Comparison of ENCODE assay signal across 9 cellular contexts in genomic region chr16:29738514-29738913, GRCh38. TPM values are rescaled to one million over a fixed set of nuclear protein-coding genes. Genes with fewer than 3 reads are reported as not detected.
DNase-seq lines count a peak whose midpoint lies in the region; ATAC-seq, FAIRE-seq and TF ChIP-seq lines count a peak whose summit lies in the region.
"Had no signal": no experiment of that assay in that cellular context is flagged by ENCODE, and none has a peak within 500 bp of the region (broad histone marks: within the 10 kb centered on the region; RNA-seq: fewer than 3 reads in every experiment).

No MANE protein-coding gene starts in this region.

- H3K27me3 ChIP-seq in effector memory CD4-positive, alpha-beta T cell (replicated peaks; ENCODE audit: control insufficient read depth, insufficient read depth, low read length, poor library complexity, severe bottlenecking), result no peaks in the 10 kb centered on the region
- H3K27me3 ChIP-seq in upper lobe of right lung, result no peaks in the 10 kb centered on the region
- H3K27me3 ChIP-seq in psoas muscle (ENCODE audit: insufficient read depth in 3 of 3, low read length in 2 of 3), result peaks cover 0 to 4% (median 0%) of the 10 kb centered on the region in 3 donors

- H3K36me3 ChIP-seq in effector memory CD4-positive, alpha-beta T cell (ENCODE audit: control insufficient read depth, insufficient read depth, low read length), result peaks cover 22% of the 10 kb centered on the region
- no peaks in the 10 kb centered on the region for H3K36me3 ChIP-seq in upper lobe of right lung
- no peaks in the 10 kb centered on the region for H3K36me3 ChIP-seq in psoas muscle (ENCODE audit: insufficient read depth in 1 of 2, low read depth in 1 of 2)

- no peak overlapping the region for H3K4me3 ChIP-seq in effector memory CD4-positive, alpha-beta T cell (ENCODE audit: insufficient read depth, low read depth, low read length, poor library complexity, severe bottlenecking)
- H3K4me3 ChIP-seq in upper lobe of right lung (no peak overlapping the region), psoas muscle (no peak overlapping the region)

- FAIRE-seq in D721Med (lab: Jason Lieb, UNC), result no peak

- H3K4me1 ChIP-seq in effector memory CD4-positive, alpha-beta T cell (ENCODE audit: control insufficient read depth, insufficient read depth, low read length, poor library complexity, severe bottlenecking), result peaks cover 50% of the 10 kb centered on the region
- H3K4me1 ChIP-seq in upper lobe of right lung (no peaks in the 10 kb centered on the region), psoas muscle (no peaks in the 10 kb centered on the region)

- 69 to 76% (median 69%) methylated on average over 2 of the region's 2 CpGs for WGBS in psoas muscle, 3 donors

- H3K27ac Mint-ChIP-seq in T-helper 2 cell treated with Interferon-gamma antibody and Interleukin-4, amounts not matched to agents 5 μg/mL and 100 μg/mL, for 36 hours, result peak overlapping the region; percentile 75

- H3K27ac ChIP-seq in effector memory CD4-positive, alpha-beta T cell (ENCODE audit: insufficient read depth, low read length, poor library complexity, severe bottlenecking), result peak overlapping the region; percentile 69
- no peak overlapping the region for H3K27ac ChIP-seq in upper lobe of right lung
- H3K27ac ChIP-seq in psoas muscle, result no peak overlapping the region
- H3K27ac ChIP-seq in substantia nigra (ENCODE audit: low read depth, low read length, poor library complexity, severe bottlenecking), result no peak overlapping the region

- peaks cover 40% of the 10 kb centered on the region for H3K36me3 Mint-ChIP-seq in T-helper 2 cell treated with Interferon-gamma antibody and Interleukin-4, amounts not matched to agents 5 μg/mL and 100 μg/mL, for 36 hours (ENCODE audit: low read depth)

- H3K4me3 Mint-ChIP-seq in T-helper 2 cell treated with Interferon-gamma antibody and Interleukin-4, amounts not matched to agents 5 μg/mL and 100 μg/mL, for 36 hours, result peak overlapping the region; percentile 39

- no peaks in the 10 kb centered on the region for H3K9me3 Mint-ChIP-seq in T-helper 2 cell treated with Interferon-gamma antibody and Interleukin-4, amounts not matched to agents 5 μg/mL and 100 μg/mL, for 36 hours

- no peaks in the 10 kb centered on the region for H3K27me3 Mint-ChIP-seq in T-helper 2 cell treated with Interferon-gamma antibody and Interleukin-4, amounts not matched to agents 5 μg/mL and 100 μg/mL, for 36 hours (ENCODE audit: low read depth)

- peaks cover 58% of the 10 kb centered on the region for H3K4me1 Mint-ChIP-seq in T-helper 2 cell treated with Interferon-gamma antibody and Interleukin-4, amounts not matched to agents 5 μg/mL and 100 μg/mL, for 36 hours (ENCODE audit: low read depth)

- no peak for TF ChIP-seq CTCF in upper lobe of right lung (IDR thresholded peaks at IDR 0.05)
- TF ChIP-seq CTCF in psoas muscle (IDR thresholded peaks at IDR 0.05), result no peak
- TF ChIP-seq CTCF in D721Med (IDR thresholded peaks at IDR 0.05; ENCODE audit: insufficient read depth, missing control alignments), result no peak

- H3K9me3 ChIP-seq in effector memory CD4-positive, alpha-beta T cell (ENCODE audit: control insufficient read depth, low read length), result no peaks in the 10 kb centered on the region
- H3K9me3 ChIP-seq in upper lobe of right lung (no peaks in the 10 kb centered on the region), psoas muscle (no peaks in the 10 kb centered on the region)

- intact Hi-C loops in upper lobe of right lung (cut with DNase I), result no loop called here
- intact Hi-C loops in psoas muscle (cut with DNase I), result no loop called here

- ATAC-seq in upper lobe of right lung (peak; percentile 43), psoas muscle (no peak)

- DNase-seq in activated gamma-delta T cell treated with Interleukin-2 at 50 U/mL for 16 hours, result peak; percentile 58
- no peak for DNase-seq in activated gamma-delta T cell (lab: John Stamatoyannopoulos, UW)
- peak; percentile 51 for DNase-seq in T-helper 2 cell treated with Interferon-gamma antibody and Interleukin-4, amounts not matched to agents 5 μg/mL and 100 μg/mL, for 36 hours (ENCODE audit: low spot score)
- DNase-seq in effector memory CD4-positive, alpha-beta T cell, result peak; percentile 35 to 59 (median 45)
- no peak for DNase-seq in upper lobe of right lung
- no peak for DNase-seq in psoas muscle
- DNase-seq in D721Med (ENCODE audit: insufficient read length, low spot score), result no peak
- no peak for DNase-seq in substantia nigra (lab: John Stamatoyannopoulos, UW)
- DNase-seq: glutamatergic neuron had no signal

RNA-seq across cellular contexts. Expression of gene C16orf54, which starts 7.3 kb away (rescaled TPM):
- total RNA-seq in upper lobe of right lung (7.3 TPM), psoas muscle (under 1 TPM; 0.24 to 0.57 (median 0.46) TPM)
- polyA plus RNA-seq in psoas muscle, result under 1 TPM; 0.03 to 0.04 (median 0.03) TPM

RNA-seq across cellular contexts. Expression of gene ZG16, which starts 39.5 kb away (rescaled TPM):
- total RNA-seq in upper lobe of right lung (not detected), psoas muscle (not detected)
- under 1 TPM; 0.01 to 0.03 (median 0.01) TPM for polyA plus RNA-seq in psoas muscle

RNA-seq across cellular contexts. Expression of gene KIF22, which starts 52.0 kb away (rescaled TPM):
- total RNA-seq in upper lobe of right lung (19.8 TPM), psoas muscle (10 to 100 TPM; 12.6 to 23.8 (median 14.3) TPM)
- polyA plus RNA-seq in psoas muscle, result 10 to 100 TPM; 13.4 to 15.5 (median 15.5) TPM

RNA-seq across cellular contexts. Expression of gene QPRT, which starts 59.5 kb away (rescaled TPM):
- total RNA-seq in upper lobe of right lung (15.0 TPM), psoas muscle (1 to 10 TPM; 2.3 to 9.9 (median 3.0) TPM)
- polyA plus RNA-seq in psoas muscle, result 1 to 10 TPM in 1 of 3 donors, under 1 TPM in 2; 0.75 to 1.4 (median 0.96) TPM

Comparison
In these comparisons a context has a peak if more than half of its experiments do, and no peak if none do; other contexts are left out.
1. DNase-seq: peak in activated gamma-delta T cell treated with Interleukin-2 at 50 U/mL for 16 hours (single experiment), T-helper 2 cell treated with Interferon-gamma antibody and Interleukin-4, amounts not matched to agents 5 μg/mL and 100 μg/mL, for 36 hours (single experiment) and effector memory CD4-positive, alpha-beta T cell (3 of 3); none in activated gamma-delta T cell (single experiment), upper lobe of right lung (single experiment), psoas muscle (0 of 2), D721Med (single experiment) and substantia nigra (0 of 49).